Comparison of ENCODE assay signal across 1 cellular context in genomic region chr2:180033993-180034894, GRCh38.
TF ChIP-seq lines count a peak whose summit lies in the region.

No MANE protein-coding gene starts in this region.

TF ChIP-seq in K562, 482 proteins besides CTCF, POLR2A, EP300 and RAD21 (continued from another document):
- TF ChIP-seq CHD7 (IDR thresholded peaks at IDR 0.05; ENCODE audit: low read depth, low read length) (no peak), TAF1 (IDR thresholded peaks at IDR 0.05; ENCODE audit: control insufficient read depth, extremely low read depth, insufficient read depth, low read length, severe bottlenecking) (no peak)
